In the genomic region with DNA sequence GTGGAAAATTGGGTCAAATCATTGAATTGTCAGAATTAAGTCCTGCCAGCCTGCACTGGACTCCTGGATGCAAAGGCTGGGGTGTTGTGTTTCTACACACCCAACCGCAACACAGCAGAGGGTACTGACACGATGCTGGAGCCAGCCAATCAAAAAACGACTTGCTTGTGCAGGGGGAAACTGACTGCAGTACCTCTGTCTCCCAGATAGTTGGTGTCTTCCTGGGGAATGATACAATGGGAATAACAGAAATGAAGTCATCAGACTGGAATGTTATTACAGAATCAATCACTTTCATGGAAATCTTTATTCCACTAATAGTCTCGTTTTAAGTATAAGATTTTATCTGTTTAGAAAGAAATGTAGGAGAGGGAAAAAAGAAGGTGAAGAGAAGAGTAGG, we compare ENCODE assay signal across 13 cellular contexts.
A peak's percentile ranks its signal among the peaks of the same experiment; 100 is the strongest.
DNase-seq lines count a peak whose midpoint lies in the region; ATAC-seq, FAIRE-seq and TF ChIP-seq lines count a peak whose summit lies in the region.
"Had no signal": no experiment of that assay in that cellular context is flagged by ENCODE, and none has a peak within 500 bp of the region (broad histone marks: within the 10 kb centered on the region; RNA-seq: fewer than 3 reads in every experiment).

No MANE protein-coding gene starts in this region.

- peak overlapping the region; percentile 45 for H3K4me2 ChIP-seq in HepG2 (ENCODE audit: low read depth, low read length)

- no peaks in the 10 kb centered on the region for H3K36me3 ChIP-seq in HepG2 (replicated peaks in 1 of 2; ENCODE audit: control insufficient read depth in 1 of 2, insufficient read depth in 2 of 2, low read length in 2 of 2)
- H3K36me3 ChIP-seq in right lobe of liver = no peaks in the 10 kb centered on the region

- peaks cover 61% of the 10 kb centered on the region for H3K4me1 ChIP-seq in HepG2 (ENCODE audit: insufficient read depth, low read length)
- no peaks in the 10 kb centered on the region for H3K4me1 ChIP-seq in right lobe of liver

- H2AFZ ChIP-seq in HepG2 (ENCODE audit: low read length) = no peak overlapping the region

- POLR2A ChIA-PET in HepG2 (lab: Yijun Ruan, JAX) = no interaction called here

- H4K20me1 ChIP-seq in HepG2 (ENCODE audit: insufficient read depth, low read length) = no peaks in the 10 kb centered on the region

- H3K27ac ChIP-seq in HepG2 (ENCODE audit: extremely low read length, insufficient read depth, low read length) = no peak overlapping the region
- no peak overlapping the region for H3K27ac ChIP-seq in right lobe of liver

- H3K27me3 ChIP-seq in HepG2 (ENCODE audit: control insufficient read depth in 1 of 2, insufficient read depth in 2 of 2, low read length in 2 of 2) (no peaks in the 10 kb centered on the region), right lobe of liver (no peaks in the 10 kb centered on the region)

- TF ChIP-seq RAD21 in HepG2 (CRISPR knock-in tag; IDR thresholded peaks at IDR 0.05) = no peak

- H3K79me2 ChIP-seq in HepG2 (ENCODE audit: insufficient read depth, low read length) = no peaks in the 10 kb centered on the region

- H3K27ac Mint-ChIP-seq in activated naive CD4-positive, alpha-beta T cell treated with anti-CD3 and anti-CD28 coated beads, Interleukin-2, amount 50 U/mL, for 72 hours = no peak overlapping the region
- H3K27ac Mint-ChIP-seq: B cell, IgD-negative memory B cell had no signal

- WGBS in HepG2 (ENCODE audit: low lambda C conversion rate) = 41% methylated on average over 4 of the region's 4 CpGs
- 56% methylated on average over 4 of the region's 4 CpGs for WGBS in right lobe of liver (ENCODE audit: insufficient coverage, low coverage, low lambda C conversion rate, missing lambda C conversion rate)

- TF ChIP-seq POLR2A in HepG2 (IDR thresholded peaks at IDR 0.05; ENCODE audit: insufficient read depth in 1 of 2, low read depth in 2 of 2, low read length in 2 of 2) (no peak), right lobe of liver (IDR thresholded peaks at IDR 0.05) (no peak)

- in situ Hi-C loops in HepG2 (cut with HindIII; ENCODE audit: extremely low pct_ligation_motif_present, low pct_unique_long_range_greater_than_20kb) = no loop called here
- in situ Hi-C loops in SK-MEL-5 (cut with HindIII; ENCODE audit: low pct_unique_long_range_greater_than_20kb, low sequenced_read_pairs) = no loop called here

- TF ChIP-seq EP300 in HepG2 (IDR thresholded peaks at IDR 0.05; ENCODE audit: low read depth in 2 of 2, low read length in 2 of 2) (no peak), HepG2 (CRISPR knock-in tag; IDR thresholded peaks at IDR 0.05; ENCODE audit: borderline replicate concordance) (no peak)

- no peak overlapping the region for H3K9ac ChIP-seq in HepG2 (ENCODE audit: insufficient read depth, low read depth, low read length)

- peak; percentile 30 for DNase-seq in HepG2 (ENCODE audit: low spot score)
- no peak for DNase-seq in right lobe of liver
- DNase-seq in SK-MEL-5 (ENCODE audit: low read depth, low spot score) = peak; percentile 62
- DNase-seq in fibroblast of the conjunctiva (ENCODE audit: low read depth) = peak; percentile 6
- no peak for DNase-seq in activated naive CD4-positive, alpha-beta T cell treated with anti-CD3 and anti-CD28 coated beads, Interleukin-2, amount 50 U/mL, for 72 hours (ENCODE audit: low spot score in 2 of 2)
- DNase-seq: activated CD4-positive, alpha-beta T cell treated with anti-CD3 and anti-CD28 coated beads for 4 hours; SHP77 treated with DMSO at 0.1 percent for 48 hours; stimulated activated CD4-positive, alpha-beta T cell treated with anti-CD3 and anti-CD28 coated beads, Interleukin-2, amount 100 ng/mL, for 24 hours had no signal

- TF ChIP-seq CTCF in HepG2 (CRISPR knock-in tag; IDR thresholded peaks at IDR 0.05) (no peak), right lobe of liver (IDR thresholded peaks at IDR 0.05) (no peak)

- ATAC-seq in HepG2 (peak; percentile 39), right lobe of liver (no peak), GM19324 (IDR thresholded peaks at IDR 0.05; ENCODE audit: low FRiP score, unreplicated experiment) (no peak), GM18858 (IDR thresholded peaks at IDR 0.05; ENCODE audit: unreplicated experiment) (no peak), HG02885 (IDR thresholded peaks at IDR 0.05; ENCODE audit: poor library complexity, unreplicated experiment) (no peak)
- ATAC-seq in activated naive CD4-positive, alpha-beta T cell treated with anti-CD3 and anti-CD28 coated beads, Interleukin-2, amount 50 U/mL, for 72 hours = no peak

- no peak overlapping the region; a peak in 1 of 6 replicates for H3K4me3 ChIP-seq in HepG2 (replicated peaks in 1 of 3; ENCODE audit: insufficient read depth in 1 of 3, low read depth in 2 of 3, low read length in 3 of 3)
- H3K4me3 ChIP-seq in right lobe of liver = no peak overlapping the region

- CTCF ChIA-PET in HepG2 (lab: Yijun Ruan, JAX; ENCODE audit: low intra/inter-chr PET ratio, low total read pairs) = no interaction called here

- H3K9me3 ChIP-seq in HepG2 (ENCODE audit: low read length) (no peaks in the 10 kb centered on the region), right lobe of liver (no peaks in the 10 kb centered on the region)

- peaks cover 7 to 20% of the 10 kb centered on the region in 2 donors for H3K36me3 Mint-ChIP-seq in activated naive CD4-positive, alpha-beta T cell treated with anti-CD3 and anti-CD28 coated beads, Interleukin-2, amount 50 U/mL, for 72 hours
- H3K36me3 Mint-ChIP-seq: IgD-negative memory B cell had no signal

- BruUV-seq in HepG2 (replicated peaks; lab: Mats Ljungman, UMichigan) = no TSS peak

- peaks cover 8 to 34% of the 10 kb centered on the region in 2 donors for H3K9me3 Mint-ChIP-seq in activated naive CD4-positive, alpha-beta T cell treated with anti-CD3 and anti-CD28 coated beads, Interleukin-2, amount 50 U/mL, for 72 hours

- FAIRE-seq in HepG2 (lab: Jason Lieb, UNC) = no peak

- intact Hi-C loops in HepG2 (cut with micrococcal nuclease; ENCODE audit: unreplicated experiment) (no loop called here), right lobe of liver (cut with DNase I) (no loop called here)

TF ChIP-seq in HepG2, 621 proteins besides CTCF, POLR2A, EP300 and RAD21 (continues in another document):
- TF ChIP-seq FOXK1 (CRISPR knock-in tag; IDR thresholded peaks at IDR 0.05; ENCODE audit: borderline replicate concordance, low read depth) = no peak
- TF ChIP-seq TBX3 (IDR thresholded peaks at IDR 0.05; ENCODE audit: borderline replicate concordance) = no peak
- TF ChIP-seq ZNF343 (CRISPR knock-in tag; IDR thresholded peaks at IDR 0.05) = no peak
- no peak for TF ChIP-seq DMAP1 (CRISPR knock-in tag; IDR thresholded peaks at IDR 0.05)
- no peak for TF ChIP-seq STAG1 (CRISPR knock-in tag; IDR thresholded peaks at IDR 0.05)
- TF ChIP-seq MXI1 (IDR thresholded peaks at IDR 0.05; ENCODE audit: borderline replicate concordance, low read depth, low read length) = no peak
- TF ChIP-seq, protein P1, sequence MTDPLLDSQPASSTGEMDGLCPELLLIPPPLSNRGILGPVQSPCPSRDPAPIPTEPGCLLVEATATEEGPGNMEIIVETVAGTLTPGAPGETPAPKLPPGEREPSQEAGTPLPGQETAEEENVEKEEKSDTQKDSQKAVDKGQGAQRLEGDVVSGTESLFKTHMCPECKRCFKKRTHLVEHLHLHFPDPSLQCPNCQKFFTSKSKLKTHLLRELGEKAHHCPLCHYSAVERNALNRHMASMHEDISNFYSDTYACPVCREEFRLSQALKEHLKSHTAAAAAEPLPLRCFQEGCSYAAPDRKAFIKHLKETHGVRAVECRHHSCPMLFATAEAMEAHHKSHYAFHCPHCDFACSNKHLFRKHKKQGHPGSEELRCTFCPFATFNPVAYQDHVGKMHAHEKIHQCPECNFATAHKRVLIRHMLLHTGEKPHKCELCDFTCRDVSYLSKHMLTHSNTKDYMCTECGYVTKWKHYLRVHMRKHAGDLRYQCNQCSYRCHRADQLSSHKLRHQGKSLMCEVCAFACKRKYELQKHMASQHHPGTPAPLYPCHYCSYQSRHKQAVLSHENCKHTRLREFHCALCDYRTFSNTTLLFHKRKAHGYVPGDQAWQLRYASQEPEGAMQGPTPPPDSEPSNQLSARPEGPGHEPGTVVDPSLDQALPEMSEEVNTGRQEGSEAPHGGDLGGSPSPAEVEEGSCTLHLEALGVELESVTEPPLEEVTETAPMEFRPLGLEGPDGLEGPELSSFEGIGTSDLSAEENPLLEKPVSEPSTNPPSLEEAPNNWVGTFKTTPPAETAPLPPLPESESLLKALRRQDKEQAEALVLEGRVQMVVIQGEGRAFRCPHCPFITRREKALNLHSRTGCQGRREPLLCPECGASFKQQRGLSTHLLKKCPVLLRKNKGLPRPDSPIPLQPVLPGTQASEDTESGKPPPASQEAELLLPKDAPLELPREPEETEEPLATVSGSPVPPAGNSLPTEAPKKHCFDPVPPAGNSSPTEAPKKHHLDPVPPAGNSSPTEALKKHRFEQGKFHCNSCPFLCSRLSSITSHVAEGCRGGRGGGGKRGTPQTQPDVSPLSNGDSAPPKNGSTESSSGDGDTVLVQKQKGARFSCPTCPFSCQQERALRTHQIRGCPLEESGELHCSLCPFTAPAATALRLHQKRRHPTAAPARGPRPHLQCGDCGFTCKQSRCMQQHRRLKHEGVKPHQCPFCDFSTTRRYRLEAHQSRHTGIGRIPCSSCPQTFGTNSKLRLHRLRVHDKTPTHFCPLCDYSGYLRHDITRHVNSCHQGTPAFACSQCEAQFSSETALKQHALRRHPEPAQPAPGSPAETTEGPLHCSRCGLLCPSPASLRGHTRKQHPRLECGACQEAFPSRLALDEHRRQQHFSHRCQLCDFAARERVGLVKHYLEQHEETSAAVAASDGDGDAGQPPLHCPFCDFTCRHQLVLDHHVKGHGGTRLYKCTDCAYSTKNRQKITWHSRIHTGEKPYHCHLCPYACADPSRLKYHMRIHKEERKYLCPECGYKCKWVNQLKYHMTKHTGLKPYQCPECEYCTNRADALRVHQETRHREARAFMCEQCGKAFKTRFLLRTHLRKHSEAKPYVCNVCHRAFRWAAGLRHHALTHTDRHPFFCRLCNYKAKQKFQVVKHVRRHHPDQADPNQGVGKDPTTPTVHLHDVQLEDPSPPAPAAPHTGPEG (CRISPR knock-in tag; IDR thresholded peaks at IDR 0.05) = no peak

Comparison
In these comparisons a context has a peak if more than half of its experiments do, and no peak if none do; other contexts are left out.
1. DNase-seq: peak in HepG2 (single experiment), SK-MEL-5 (single experiment) and fibroblast of the conjunctiva (single experiment); none in right lobe of liver (0 of 3) and activated naive CD4-positive, alpha-beta T cell treated with anti-CD3 and anti-CD28 coated beads, Interleukin-2, amount 50 U/mL, for 72 hours (0 of 2).